Comparison of ENCODE assay signal across 1 cellular context in the genomic region with DNA sequence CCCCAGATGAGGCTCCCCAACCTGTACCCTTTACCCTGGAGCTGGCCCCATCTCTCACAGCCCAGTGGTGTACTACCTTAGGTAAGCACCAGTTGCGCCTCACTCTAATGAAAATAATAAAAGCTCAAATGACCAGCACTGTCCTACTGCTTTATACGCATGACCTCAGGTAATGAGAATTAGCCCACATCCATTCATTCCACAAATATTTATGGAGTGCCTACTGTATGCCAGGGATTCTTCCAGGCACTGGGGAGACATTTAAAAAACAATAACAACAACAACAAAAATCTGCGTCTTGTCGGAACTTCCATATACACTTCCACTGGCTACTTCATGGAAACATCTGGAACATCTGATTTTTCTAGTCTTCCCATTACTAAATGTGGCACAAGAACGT.
TF ChIP-seq lines count a peak whose summit lies in the region.

No MANE protein-coding gene starts in this region.

TF ChIP-seq in endothelial cell of umbilical vein, 7 proteins besides CTCF, POLR2A, EP300 and RAD21 (continued from another document):
- TF ChIP-seq, protein P1, sequence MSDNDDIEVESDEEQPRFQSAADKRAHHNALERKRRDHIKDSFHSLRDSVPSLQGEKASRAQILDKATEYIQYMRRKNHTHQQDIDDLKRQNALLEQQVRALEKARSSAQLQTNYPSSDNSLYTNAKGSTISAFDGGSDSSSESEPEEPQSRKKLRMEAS (IDR thresholded peaks at IDR 0.05; ENCODE audit: insufficient read depth, insufficient read length) = no peak
- TF ChIP-seq FOS (IDR thresholded peaks at IDR 0.05; ENCODE audit: borderline replicate concordance, insufficient read depth, low read length) (no peak), MYC (IDR thresholded peaks at IDR 0.05; ENCODE audit: low read depth, low read length) (no peak), JUN (IDR thresholded peaks at IDR 0.05; ENCODE audit: borderline replicate concordance, insufficient read depth, insufficient read length, low read depth) (no peak), POLR2AphosphoS5 (IDR thresholded peaks at IDR 0.05; ENCODE audit: insufficient read depth, low read depth, low read length) (no peak), GATA2 (IDR thresholded peaks at IDR 0.05; ENCODE audit: insufficient read depth, insufficient read length, low read depth, low read length) (no peak)
